In genomic region chr10:34637419-34637911, GRCh38 we compare ENCODE assay signal across 8 cellular contexts.
DNase-seq lines count a peak whose midpoint lies in the region; ATAC-seq and TF ChIP-seq lines count a peak whose summit lies in the region.

No MANE protein-coding gene starts in this region.

- TF ChIP-seq CTCF in cardiac fibroblast (IDR thresholded peaks at IDR 0.05; ENCODE audit: low read depth, low read length): peak; percentile 99

- DNase-seq in SKM-1 treated with dmso at 0.1 percent for 144 hours (lab: John Stamatoyannopoulos, UW; ENCODE audit: unreplicated experiment) (peak; percentile 2), SKM-1 (lab: John Stamatoyannopoulos, UW; ENCODE audit: unreplicated experiment) (no peak), NCI-H1092 (lab: John Stamatoyannopoulos, UW) (peak; percentile 24), UCSD-AML1 (lab: John Stamatoyannopoulos, UW; ENCODE audit: unreplicated experiment) (peak; percentile 55), cardiac fibroblast (ENCODE audit: low read depth in 2 of 2) (peak; percentile 53 to 60), left lobe of liver (ENCODE audit: low spot score) (peak; percentile 64)
- DNase-seq in stimulated activated CD4-positive, alpha-beta T cell treated with anti-CD3 and anti-CD28 coated beads, TNF-alpha, amount 100 ng/mL, for 24 hours (ENCODE audit: low read depth in 3 of 3): peak; percentile 36 to 61 (median 48)

- peak; percentile 81 for ATAC-seq in HG02588 (IDR thresholded peaks at IDR 0.05; ENCODE audit: unreplicated experiment)
- peak; percentile 80 for ATAC-seq in left lobe of liver

- no peak overlapping the region for H3K4me3 ChIP-seq in cardiac fibroblast (replicated peaks in 1 of 2; ENCODE audit: low read depth in 2 of 2, low read length in 2 of 2)
